In the genomic region with DNA sequence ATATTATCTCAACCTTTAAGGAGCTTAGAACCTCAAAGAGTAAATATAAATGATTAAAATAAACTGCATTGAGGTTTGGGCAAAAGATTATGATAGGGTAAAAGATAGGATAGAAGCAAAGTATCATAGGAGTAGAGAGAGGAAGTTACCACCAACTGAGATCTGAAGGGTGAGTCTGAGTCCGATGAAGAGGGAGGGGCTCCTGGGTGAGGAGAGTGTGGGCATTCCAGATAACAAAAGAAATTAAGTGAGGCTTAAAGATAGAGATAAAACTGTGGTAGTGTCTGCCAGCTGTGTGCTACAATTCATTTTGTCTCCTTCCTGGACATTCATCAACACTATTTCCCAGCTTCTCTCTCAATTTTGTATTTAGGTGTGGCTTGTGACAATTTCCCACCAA, we compare ENCODE assay signal across 23 cellular contexts.
"Had no signal": no experiment of that assay in that cellular context is flagged by ENCODE, and none has a peak within 500 bp of the region (broad histone marks: within the 10 kb centered on the region; RNA-seq: fewer than 3 reads in every experiment).

No MANE protein-coding gene starts in this region.

- H3K27ac ChIP-seq: coronary artery, heart right ventricle, ovary, right atrium auricular region, tibial artery, upper lobe of right lung, vagina had no signal

- H3K4me3 ChIP-seq: coronary artery, heart right ventricle, mucosa of descending colon, ovary, right atrium auricular region, tibial artery, upper lobe of right lung, vagina had no signal

- H3K9me3 Mint-ChIP-seq: neural crest cell had no signal

- ATAC-seq: heart right ventricle; left lobe of liver; mucosa of descending colon; natural killer cell; stimulated activated effector memory CD8-positive, alpha-beta T cell treated with anti-CD3 and anti-CD28 coated beads, Interleukin-12 subunit alpha, Interleukin-12 subunit beta, amount 100 ng/mL, for 72 hours; stimulated activated naive CD8-positive, alpha-beta T cell treated with anti-CD3 and anti-CD28 coated beads, Interleukin-15, Interleukin-2, amounts not matched to agents 100 U/mL and 50 U/mL, for 24 hours; upper lobe of right lung had no signal

- H3K27ac Mint-ChIP-seq: endodermal cell; natural killer cell; stimulated activated effector memory CD8-positive, alpha-beta T cell treated with anti-CD3 and anti-CD28 coated beads, Interleukin-12 subunit alpha, Interleukin-12 subunit beta, amount 100 ng/mL, for 72 hours had no signal

- H3K9me3 ChIP-seq: heart right ventricle, mucosa of descending colon, ovary, right atrium auricular region, tibial artery, upper lobe of right lung, vagina had no signal

- H3K4me1 ChIP-seq: heart right ventricle, right atrium auricular region, tibial artery, upper lobe of right lung, vagina had no signal

- H3K36me3 ChIP-seq: heart right ventricle, ovary, right atrium auricular region, tibial artery, upper lobe of right lung, vagina had no signal

- DNase-seq: effector CD4-positive, alpha-beta T cell; endodermal cell; foreskin melanocyte; heart right ventricle; hypothalamus; islet precursor cell; mammary epithelial cell; mucosa of descending colon; natural killer cell; nucleus accumbens; ovary; small intestine; stimulated activated CD4-positive, alpha-beta T cell treated with anti-CD3 and anti-CD28 coated beads, Interleukin-2, amount 100 ng/mL, for 48 hours; stimulated activated CD8-positive, alpha-beta memory T cell treated with anti-CD3 and anti-CD28 coated beads, Interleukin-4, amount 100 ng/mL, for 48 hours; stimulated activated naive CD8-positive, alpha-beta T cell treated with anti-CD3 and anti-CD28 coated beads, Interleukin-15, Interleukin-2, amounts not matched to agents 100 U/mL and 50 U/mL, for 24 hours; tibial artery; upper lobe of right lung had no signal

- H3K4me1 Mint-ChIP-seq: natural killer cell; stimulated activated effector memory CD8-positive, alpha-beta T cell treated with anti-CD3 and anti-CD28 coated beads, Interleukin-12 subunit alpha, Interleukin-12 subunit beta, amount 100 ng/mL, for 72 hours had no signal

- H3K4me3 Mint-ChIP-seq: endodermal cell; natural killer cell; neural crest cell; stimulated activated effector memory CD8-positive, alpha-beta T cell treated with anti-CD3 and anti-CD28 coated beads, Interleukin-12 subunit alpha, Interleukin-12 subunit beta, amount 100 ng/mL, for 72 hours had no signal

- H3K27me3 ChIP-seq: heart right ventricle, ovary, right atrium auricular region, tibial artery, upper lobe of right lung, vagina had no signal

- H3K36me3 Mint-ChIP-seq: natural killer cell; stimulated activated effector memory CD8-positive, alpha-beta T cell treated with anti-CD3 and anti-CD28 coated beads, Interleukin-12 subunit alpha, Interleukin-12 subunit beta, amount 100 ng/mL, for 72 hours had no signal
